Comparison of ENCODE assay signal across 11 cellular contexts in genomic region chrX:20315140-20315539, GRCh38. TPM values are rescaled to one million over a fixed set of nuclear protein-coding genes. Genes with fewer than 3 reads are reported as not detected.
A peak's percentile ranks its signal among the peaks of the same experiment; 100 is the strongest.
DNase-seq lines count a peak whose midpoint lies in the region; ATAC-seq and TF ChIP-seq lines count a peak whose summit lies in the region.
"Had no signal": no experiment of that assay in that cellular context is flagged by ENCODE, and none has a peak within 500 bp of the region (broad histone marks: within the 10 kb centered on the region; RNA-seq: fewer than 3 reads in every experiment).

No MANE protein-coding gene starts in this region.

- no peaks in the 10 kb centered on the region for H3K27me3 ChIP-seq in WERI-Rb-1 (ENCODE audit: insufficient read depth, low read depth, severe bottlenecking)

- peaks cover 24 to 38% (median 25%) of the 10 kb centered on the region in 3 donors for H3K4me1 Mint-ChIP-seq in IgD-negative memory B cell
- peaks cover 76% of the 10 kb centered on the region for H3K4me1 Mint-ChIP-seq in dendritic cell treated with granulocyte-macrophage colony-stimulating factor and Interleukin-4, amounts not matched to agents 40 ng/mL and 50 ng/mL, for 4 days (ENCODE audit: low read depth)
- H3K4me1 Mint-ChIP-seq in glutamatergic neuron (ENCODE audit: low read depth, unreplicated experiment): peaks cover 3% of the 10 kb centered on the region

- H3K4me3 ChIP-seq in WERI-Rb-1 (ENCODE audit: low read depth, low read length): no peak overlapping the region

- H3K27me3 Mint-ChIP-seq in IgD-negative memory B cell (peaks cover 1% of the 10 kb centered on the region), glutamatergic neuron (ENCODE audit: unreplicated experiment) (peaks cover 2% of the 10 kb centered on the region)
- H3K27me3 Mint-ChIP-seq in dendritic cell treated with granulocyte-macrophage colony-stimulating factor and Interleukin-4, amounts not matched to agents 40 ng/mL and 50 ng/mL, for 4 days: no peaks in the 10 kb centered on the region

- H3K27ac Mint-ChIP-seq in IgD-negative memory B cell (peak overlapping the region in 2 of 3 donors; percentile 0 to 74), glutamatergic neuron (ENCODE audit: unreplicated experiment) (no peak overlapping the region)
- peak overlapping the region; percentile 82 for H3K27ac Mint-ChIP-seq in dendritic cell treated with granulocyte-macrophage colony-stimulating factor and Interleukin-4, amounts not matched to agents 40 ng/mL and 50 ng/mL, for 4 days

- TF ChIP-seq CTCF in WERI-Rb-1 (IDR thresholded peaks at IDR 0.05; ENCODE audit: low read depth, low read length) (no peak), glutamatergic neuron (IDR thresholded peaks at IDR 0.05; ENCODE audit: partially characterized antibody, unreplicated experiment) (no peak)

- H3K9me3 ChIP-seq in WERI-Rb-1 (ENCODE audit: severe bottlenecking): no peaks in the 10 kb centered on the region

- peak; percentile 2 for DNase-seq in GF-D8 (lab: John Stamatoyannopoulos, UW)
- DNase-seq in kidney glomerular epithelial cell (lab: John Stamatoyannopoulos, UW): no peak
- no peak for DNase-seq in activated CD4-positive, CD25-positive, alpha-beta regulatory T cell (lab: John Stamatoyannopoulos, UW)
- DNase-seq in WERI-Rb-1: no peak
- no peak for DNase-seq in glutamatergic neuron
- DNase-seq: activated CD8-positive, alpha-beta memory T cell treated with anti-CD3 and anti-CD28 coated beads for 24 hours; NCI-H1105; nucleus accumbens had no signal

- intact Hi-C loops in dendritic cell treated with granulocyte-macrophage colony-stimulating factor and Interleukin-4, amounts not matched to agents 40 ng/mL and 50 ng/mL, for 4 days (cut with micrococcal nuclease): loop anchor here (10.0 kb wide), 1 partner anchor 50 kb away; no protein-coding TSS in a partner anchor

- no peaks in the 10 kb centered on the region for H3K36me3 ChIP-seq in WERI-Rb-1

- no peaks in the 10 kb centered on the region for H3K36me3 Mint-ChIP-seq in IgD-negative memory B cell
- no peaks in the 10 kb centered on the region for H3K36me3 Mint-ChIP-seq in dendritic cell treated with granulocyte-macrophage colony-stimulating factor and Interleukin-4, amounts not matched to agents 40 ng/mL and 50 ng/mL, for 4 days (ENCODE audit: low read depth)
- H3K36me3 Mint-ChIP-seq in glutamatergic neuron (ENCODE audit: unreplicated experiment): no peaks in the 10 kb centered on the region

- H3K9me3 Mint-ChIP-seq in IgD-negative memory B cell (no peaks in the 10 kb centered on the region), glutamatergic neuron (ENCODE audit: unreplicated experiment) (no peaks in the 10 kb centered on the region)
- H3K9me3 Mint-ChIP-seq in dendritic cell treated with granulocyte-macrophage colony-stimulating factor and Interleukin-4, amounts not matched to agents 40 ng/mL and 50 ng/mL, for 4 days: no peaks in the 10 kb centered on the region

- H3K27ac ChIP-seq in WERI-Rb-1: no peak overlapping the region

- H3K4me3 Mint-ChIP-seq in IgD-negative memory B cell (peak overlapping the region in 2 of 4 donors; percentile 74 to 89), glutamatergic neuron (ENCODE audit: unreplicated experiment) (no peak overlapping the region)
- no peak overlapping the region for H3K4me3 Mint-ChIP-seq in dendritic cell treated with granulocyte-macrophage colony-stimulating factor and Interleukin-4, amounts not matched to agents 40 ng/mL and 50 ng/mL, for 4 days

- ATAC-seq in GM21576 (IDR thresholded peaks at IDR 0.05; ENCODE audit: unreplicated experiment): peak; percentile 73

RNA-seq across cellular contexts. Expression of gene RPS6KA3, which starts 48.4 kb away (rescaled TPM):
- polyA plus RNA-seq in IgD-negative memory B cell: 7.2 TPM
- 9.0 TPM for total RNA-seq in glutamatergic neuron (ENCODE audit: unreplicated experiment)
